ENCODE assay signal across 1 cellular context in genomic region chr22:20242393-20243175, GRCh38.
A peak's percentile ranks its signal among the peaks of the same experiment; 100 is the strongest.
TF ChIP-seq lines count a peak whose summit lies in the region.

No MANE protein-coding gene starts in this region.

TF ChIP-seq in HepG2, 621 proteins besides CTCF, POLR2A, EP300 and RAD21 (continued from another document):
- TF ChIP-seq ZBTB33 (CRISPR knock-in tag; IDR thresholded peaks at IDR 0.05) = peak; percentile 34; the same call in 1 of the 2 replicates
TF ChIP-seq in HepG2: peak in this region for 2.
